Comparison of ENCODE assay signal across 11 cellular contexts in genomic region chr19:12773571-12773970, GRCh38. TPM values are rescaled to one million over a fixed set of nuclear protein-coding genes. Genes with fewer than 3 reads are reported as not detected.
DNase-seq lines count a peak whose midpoint lies in the region; ATAC-seq, FAIRE-seq and TF ChIP-seq lines count a peak whose summit lies in the region.
"Had no signal": no experiment of that assay in that cellular context is flagged by ENCODE, and none has a peak within 500 bp of the region (broad histone marks: within the 10 kb centered on the region; RNA-seq: fewer than 3 reads in every experiment).

No MANE protein-coding gene starts in this region.

- ATAC-seq in K562: no peak
- no peak for ATAC-seq in HG03457 (IDR thresholded peaks at IDR 0.05; ENCODE audit: unreplicated experiment)

- H3K36me3 Mint-ChIP-seq in activated CD4-positive, alpha-beta T cell treated with anti-CD3 and anti-CD28 coated beads, Interleukin-2, amount 10 ng/mL, durations not matched to agents 24 days and 14 days (ENCODE audit: low read depth): no peaks in the 10 kb centered on the region
- no peaks in the 10 kb centered on the region for H3K36me3 Mint-ChIP-seq in neural crest cell (ENCODE audit: low read depth)

- H3K36me3 ChIP-seq in Loucy (ENCODE audit: insufficient read depth, low read length) (no peaks in the 10 kb centered on the region), K562 (ENCODE audit: control insufficient read depth, insufficient read depth, low read length) (no peaks in the 10 kb centered on the region), tibial artery (peaks cover 0 to 21% (median 0%) of the 10 kb centered on the region in 3 donors)

- CTCF ChIA-PET in K562 (lab: Yijun Ruan, JAX; ENCODE audit: low intra/inter-chr PET ratio): interaction anchor here (0.6 kb wide), 1 partner anchor 163 kb away, joined by 5 read pairs; the partner anchor contains the start of gene ZNF490

- H3K9me1 ChIP-seq in K562 (ENCODE audit: control insufficient read depth, insufficient read depth, low read length): no peaks in the 10 kb centered on the region

- H3K27me3 ChIP-seq in Loucy (ENCODE audit: insufficient read depth, low read length, poor library complexity, severe bottlenecking) (no peaks in the 10 kb centered on the region), K562 (ENCODE audit: control insufficient read depth in 2 of 2, insufficient read depth in 2 of 2, low read length in 2 of 2) (no peaks in the 10 kb centered on the region), tibial artery (no peaks in the 10 kb centered on the region)

- H2AFZ ChIP-seq in Loucy (ENCODE audit: low read length) (no peak overlapping the region), K562 (ENCODE audit: low read depth, low read length) (no peak overlapping the region)

- H3K4me1 Mint-ChIP-seq in activated CD4-positive, alpha-beta T cell treated with anti-CD3 and anti-CD28 coated beads, Interleukin-2, amount 10 ng/mL, durations not matched to agents 24 days and 14 days: peaks cover 23% of the 10 kb centered on the region
- peaks cover 26% of the 10 kb centered on the region for H3K4me1 Mint-ChIP-seq in neural crest cell

- no peaks in the 10 kb centered on the region for H3K79me2 ChIP-seq in Loucy (ENCODE audit: insufficient read depth, low read length)
- peaks cover 6% of the 10 kb centered on the region; the same call in 1 of the 3 replicates for H3K79me2 ChIP-seq in K562 (ENCODE audit: control insufficient read depth, insufficient read depth, low read length)

- no peaks in the 10 kb centered on the region for H4K20me1 ChIP-seq in Loucy (ENCODE audit: insufficient read depth, low read length, poor library complexity, severe bottlenecking)
- no peaks in the 10 kb centered on the region for H4K20me1 ChIP-seq in K562 (replicated peaks; ENCODE audit: control insufficient read depth, insufficient read depth, low read length)

- peak overlapping the region; percentile 9 for H3K27ac Mint-ChIP-seq in activated CD4-positive, alpha-beta T cell treated with anti-CD3 and anti-CD28 coated beads, Interleukin-2, amount 10 ng/mL, durations not matched to agents 24 days and 14 days
- H3K27ac Mint-ChIP-seq in neural crest cell (ENCODE audit: unreplicated experiment): no peak overlapping the region

- peak; percentile 70 for DNase-seq in activated CD4-positive, alpha-beta T cell treated with anti-CD3 and anti-CD28 coated beads, Interleukin-2, amount 10 ng/mL, durations not matched to agents 24 days and 14 days
- no peak for DNase-seq in activated CD4-positive, alpha-beta T cell treated with anti-CD3 and anti-CD28 coated beads, Interleukin-2, amount 50 U/mL, for 4 hours
- no peak for DNase-seq in K562 (ENCODE audit: extremely low read depth in 1 of 4, low spot score in 3 of 4)
- DNase-seq in neural crest cell (ENCODE audit: low read depth, low spot score): no peak
- DNase-seq in tibial artery: no peak
- DNase-seq in Ammon's horn (ENCODE audit: low spot score): no peak
- DNase-seq: activated CD8-positive, alpha-beta memory T cell treated with anti-CD3 and anti-CD28 coated beads, Interleukin-2, amount 50 U/mL, for 48 hours; H7; NCI-H1436 treated with DMSO at 0.1 percent for 48 hours had no signal

- H3K9me3 ChIP-seq in Loucy (ENCODE audit: insufficient read depth, low read depth, low read length) (no peaks in the 10 kb centered on the region), K562 (replicated peaks; ENCODE audit: control insufficient read depth, insufficient read depth, low read depth, low read length) (no peaks in the 10 kb centered on the region), tibial artery (no peaks in the 10 kb centered on the region)

- H3K27ac ChIP-seq in K562 (ENCODE audit: extremely low read depth, low read depth, low read length) (no peak overlapping the region), tibial artery (peak overlapping the region in 1 of 2 donors; percentile 20)

- no peaks in the 10 kb centered on the region for H3K9me3 Mint-ChIP-seq in activated CD4-positive, alpha-beta T cell treated with anti-CD3 and anti-CD28 coated beads, Interleukin-2, amount 10 ng/mL, durations not matched to agents 24 days and 14 days
- H3K9me3 Mint-ChIP-seq in neural crest cell: no peaks in the 10 kb centered on the region

- TF ChIP-seq EP300 in K562 (IDR thresholded peaks at IDR 0.05; ENCODE audit: low read length): no peak

- H3K4me3 ChIP-seq in Loucy (ENCODE audit: low read length, poor library complexity, severe bottlenecking): no peak overlapping the region
- H3K4me3 ChIP-seq in K562: no peak overlapping the region
- H3K4me3 ChIP-seq in tibial artery: no peak overlapping the region

- POLR2A ChIA-PET in K562 (lab: Yijun Ruan, JAX): interaction anchor here (0.7 to 1.9 kb wide), 3 partner anchors 19 to 37 kb away, joined by 3 to 11 read pairs (median 5); partner anchors contain the start of genes GET3 and JUNB

- H3K9ac ChIP-seq in Loucy (ENCODE audit: low read depth, low read length, poor library complexity, severe bottlenecking): no peak overlapping the region
- H3K9ac ChIP-seq in K562 (ENCODE audit: insufficient read depth in 1 of 2, low read depth in 2 of 2, low read length in 2 of 2): peak overlapping the region in 1 of 2 experiments; percentile 15; a peak in 1 of 4 replicates

- H3K27me3 Mint-ChIP-seq in activated CD4-positive, alpha-beta T cell treated with anti-CD3 and anti-CD28 coated beads, Interleukin-2, amount 10 ng/mL, durations not matched to agents 24 days and 14 days: no peaks in the 10 kb centered on the region
- peaks cover 3% of the 10 kb centered on the region for H3K27me3 Mint-ChIP-seq in neural crest cell (ENCODE audit: low read depth)

- no peak for TF ChIP-seq RAD21 in K562 (CRISPR knock-in tag; conservative IDR thresholded peaks at IDR 0.05 in 1 of 2, IDR thresholded peaks at IDR 0.05 in 1 of 2)

- H3K4me2 ChIP-seq in Loucy (ENCODE audit: low read depth, low read length, poor library complexity, severe bottlenecking) (no peak overlapping the region), K562 (ENCODE audit: insufficient read depth, low read length) (no peak overlapping the region)

- no peak for TF ChIP-seq POLR2A in K562 (conservative IDR thresholded peaks at IDR 0.05)

- H3K4me1 ChIP-seq in Loucy (ENCODE audit: insufficient read depth, low read length, poor library complexity, severe bottlenecking): peaks cover 16% of the 10 kb centered on the region
- peaks cover 7 to 46% of the 10 kb centered on the region in 2 experiments; a peak in 4 of 5 replicates for H3K4me1 ChIP-seq in K562 (replicated peaks in 1 of 2; ENCODE audit: control insufficient read depth in 2 of 2, insufficient read depth in 2 of 2, low read length in 2 of 2)
- H3K4me1 ChIP-seq in tibial artery: peaks cover 0 to 38% (median 22%) of the 10 kb centered on the region in 4 donors

- in situ Hi-C loops in K562 (cut with MboI): no loop called here

- intact Hi-C loops in activated CD4-positive, alpha-beta T cell treated with anti-CD3 and anti-CD28 coated beads, Interleukin-2, amount 10 ng/mL, durations not matched to agents 24 days and 14 days (cut with micrococcal nuclease): no loop called here
- intact Hi-C loops in K562 (cut with micrococcal nuclease): no loop called here
- intact Hi-C loops in tibial artery (cut with DNase I; ENCODE audit: low total_unique reads): no loop called here

- no peaks in the 10 kb centered on the region for H3F3A ChIP-seq in Loucy (ENCODE audit: low read depth)

- H3K9me2 ChIP-seq in Loucy (replicated peaks; ENCODE audit: low read depth, low read length): no peaks in the 10 kb centered on the region

- FAIRE-seq in K562 (lab: Jason Lieb, UNC): peak; percentile 19

- peak; percentile 56 for TF ChIP-seq CTCF in Loucy (conservative IDR thresholded peaks at IDR 0.05; ENCODE audit: low read length)
- peak; percentile 18 to 43 (median 25); a peak in 2 of 6 replicates for TF ChIP-seq CTCF in K562 (IDR thresholded peaks at IDR 0.05 in 2 of 3, conservative IDR thresholded peaks at IDR 0.05 in 1 of 3; ENCODE audit: insufficient read depth in 2 of 3, low read depth in 1 of 3, low read length in 3 of 3)
- no peak for TF ChIP-seq CTCF in neural crest cell (conservative IDR thresholded peaks at IDR 0.05)
- TF ChIP-seq CTCF in tibial artery (IDR thresholded peaks at IDR 0.05): peak in 1 of 2 experiments; percentile 21

- BruUV-seq in K562 (replicated peaks; lab: Mats Ljungman, UMichigan): no TSS peak

- WGBS in K562 (ENCODE audit: insufficient coverage, low coverage, missing lambda C conversion rate): 79% methylated on average over 2 of the region's 2 CpGs

- peak overlapping the region; percentile 15 for H3K4me3 Mint-ChIP-seq in activated CD4-positive, alpha-beta T cell treated with anti-CD3 and anti-CD28 coated beads, Interleukin-2, amount 10 ng/mL, durations not matched to agents 24 days and 14 days
- peak overlapping the region; percentile 75 for H3K4me3 Mint-ChIP-seq in neural crest cell

RNA-seq across cellular contexts. Expression of gene HOOK2, which starts 1.8 kb away (rescaled TPM):
- 17.8 and 18.3 TPM in 2 replicates for total RNA-seq in activated CD4-positive, alpha-beta T cell treated with anti-CD3 and anti-CD28 coated beads, Interleukin-2, amount 10 ng/mL, durations not matched to agents 24 days and 14 days
- total RNA-seq in K562 (2011; cell fraction: chromatin; rRNA removed; ENCODE audit: low replicate concordance): 72.7 and 90.1 TPM in 2 replicates
- 32.6 and 41.0 TPM in 2 replicates for total RNA-seq in K562 (2011; cell fraction: nucleolus; rRNA removed)
- 39.9 and 41.2 TPM in 2 replicates for total RNA-seq in K562 (2011; cell fraction: nucleoplasm; rRNA removed)
- total RNA-seq in K562 (2014; rRNA removed) (15.0 and 15.2 TPM in 2 replicates), K562 (2014; rRNA removed; fragmentation: Illumina TruSeq; extraction: Trizol) (6.3 and 8.8 TPM in 2 replicates), K562 (2015; rRNA removed; fragmentation: Illumina TruSeq; extraction: Trizol) (6.6 and 8.7 TPM in 2 replicates), K562 (2021) (13.1 and 17.0 TPM in 2 replicates), neural crest cell (27.9 and 28.8 TPM in 2 replicates)
- polyA plus RNA-seq in K562 (2011; rRNA removed) (9.9 and 15.3 TPM in 2 replicates), K562 (2014; fragmentation: Illumina TruSeq; extraction: Trizol) (12.9 and 14.1 TPM in 2 replicates), K562 (2014; fragmentation: Nextera tagmentation; extraction: Ambion mirVana) (1 to 10 TPM; 1.3 to 1.5 TPM), K562 (2014; rRNA removed) (16.1 and 17.2 TPM in 2 replicates)
- 7.1 and 8.6 TPM in 2 replicates for polyA plus RNA-seq in K562 (2011; cell fraction: cytosol; rRNA removed)
- polyA plus RNA-seq in K562 (2011; cell fraction: nucleus; rRNA removed): 62.2 and 67.4 TPM in 2 replicates
- 14.8 and 27.9 TPM in 2 replicates for polyA plus RNA-seq in K562 (2012)
- polyA minus RNA-seq in K562 (2011; rRNA and poly(A)+ RNA removed): 8.0 and 8.6 TPM in 2 replicates
- 1.9 and 3.3 TPM in 2 replicates for polyA minus RNA-seq in K562 (2011; cell fraction: cytosol; rRNA and poly(A)+ RNA removed)
- polyA minus RNA-seq in K562 (2011; cell fraction: nucleus; rRNA and poly(A)+ RNA removed): 16.7 and 17.0 TPM in 2 replicates

RNA-seq across cellular contexts. Expression of gene JUNB, which starts 17.7 kb away (rescaled TPM):
- 302 and 310 TPM in 2 replicates for total RNA-seq in activated CD4-positive, alpha-beta T cell treated with anti-CD3 and anti-CD28 coated beads, Interleukin-2, amount 10 ng/mL, durations not matched to agents 24 days and 14 days
- 8.5 and 33.0 TPM in 2 replicates for total RNA-seq in K562 (2011; cell fraction: chromatin; rRNA removed; ENCODE audit: low replicate concordance)
- 64.4 and 66.6 TPM in 2 replicates for total RNA-seq in K562 (2011; cell fraction: nucleolus; rRNA removed)
- total RNA-seq in K562 (2011; cell fraction: nucleoplasm; rRNA removed): 24.6 and 29.1 TPM in 2 replicates
- 74.7 and 94.7 TPM in 2 replicates for total RNA-seq in K562 (2014; rRNA removed)
- 1.7 and 1.9 TPM in 2 replicates for total RNA-seq in K562 (2014; rRNA removed; fragmentation: Illumina TruSeq; extraction: Trizol)
- total RNA-seq in K562 (2015; rRNA removed; fragmentation: Illumina TruSeq; extraction: Trizol): 13.1 and 15.6 TPM in 2 replicates
- 61.7 and 73.9 TPM in 2 replicates for total RNA-seq in K562 (2021)
- 15.9 and 19.8 TPM in 2 replicates for polyA plus RNA-seq in K562 (2011; rRNA removed)
- 26.0 and 124 TPM in 2 replicates for polyA plus RNA-seq in K562 (2011; cell fraction: cytosol; rRNA removed)
- polyA plus RNA-seq in K562 (2011; cell fraction: nucleus; rRNA removed): 37.6 and 107 TPM in 2 replicates
- polyA plus RNA-seq in K562 (2012): 33.9 and 59.6 TPM in 2 replicates
- 4.4 and 19.9 TPM in 2 replicates for polyA plus RNA-seq in K562 (2014; fragmentation: Illumina TruSeq; extraction: Trizol)
- under 1 TPM; 0.23 to 0.56 TPM for polyA plus RNA-seq in K562 (2014; fragmentation: Nextera tagmentation; extraction: Ambion mirVana)
- polyA plus RNA-seq in K562 (2014; rRNA removed): 88.1 and 89.6 TPM in 2 replicates
- polyA minus RNA-seq in K562 (2011; rRNA and poly(A)+ RNA removed): 2.7 and 3.9 TPM in 2 replicates
- 23.1 and 26.1 TPM in 2 replicates for polyA minus RNA-seq in K562 (2011; cell fraction: cytosol; rRNA and poly(A)+ RNA removed)
- 31.7 and 39.2 TPM in 2 replicates for polyA minus RNA-seq in K562 (2011; cell fraction: nucleus; rRNA and poly(A)+ RNA removed)
- 9.3 and 9.6 TPM in 2 replicates for total RNA-seq in neural crest cell

RNA-seq across cellular contexts. Expression of gene BEST2, which starts 22.0 kb away (rescaled TPM):
- not detected in 2 replicates for total RNA-seq in activated CD4-positive, alpha-beta T cell treated with anti-CD3 and anti-CD28 coated beads, Interleukin-2, amount 10 ng/mL, durations not matched to agents 24 days and 14 days
- not detected in 2 replicates for total RNA-seq in K562 (2011; cell fraction: chromatin; rRNA removed; ENCODE audit: low replicate concordance)
- 0.33 TPM in 1 of 2 replicates, not detected in the other for total RNA-seq in K562 (2011; cell fraction: nucleolus; rRNA removed)
- not detected in 2 replicates for total RNA-seq in K562 (2011; cell fraction: nucleoplasm; rRNA removed)
- total RNA-seq in K562 (2014; rRNA removed) (not detected in 2 replicates), K562 (2014; rRNA removed; fragmentation: Illumina TruSeq; extraction: Trizol) (not detected in 2 replicates), K562 (2015; rRNA removed; fragmentation: Illumina TruSeq; extraction: Trizol) (not detected in 2 replicates), K562 (2021) (not detected in 2 replicates), neural crest cell (not detected in 2 replicates)
- polyA plus RNA-seq in K562 (2011; rRNA removed) (not detected in 2 replicates), K562 (2014; fragmentation: Illumina TruSeq; extraction: Trizol) (not detected in 2 replicates), K562 (2014; fragmentation: Nextera tagmentation; extraction: Ambion mirVana) (not detected), K562 (2014; rRNA removed) (not detected in 2 replicates)
- polyA plus RNA-seq in K562 (2011; cell fraction: cytosol; rRNA removed): 0.04 TPM in 1 of 2 replicates, not detected in the other
- not detected in 2 replicates for polyA plus RNA-seq in K562 (2011; cell fraction: nucleus; rRNA removed)
- not detected in 2 replicates for polyA plus RNA-seq in K562 (2012)
- not detected in 2 replicates for polyA minus RNA-seq in K562 (2011; rRNA and poly(A)+ RNA removed)
- polyA minus RNA-seq in K562 (2011; cell fraction: cytosol; rRNA and poly(A)+ RNA removed): not detected in 2 replicates
- polyA minus RNA-seq in K562 (2011; cell fraction: nucleus; rRNA and poly(A)+ RNA removed): not detected in 2 replicates

RNA-seq across cellular contexts. Expression of gene PRDX2, which starts 28.0 kb away (rescaled TPM):
- total RNA-seq in activated CD4-positive, alpha-beta T cell treated with anti-CD3 and anti-CD28 coated beads, Interleukin-2, amount 10 ng/mL, durations not matched to agents 24 days and 14 days: 277 and 294 TPM in 2 replicates
- 60.0 and 151 TPM in 2 replicates for total RNA-seq in K562 (2011; cell fraction: chromatin; rRNA removed; ENCODE audit: low replicate concordance)
- total RNA-seq in K562 (2011; cell fraction: nucleolus; rRNA removed): 145 and 159 TPM in 2 replicates
- 97.9 and 99.4 TPM in 2 replicates for total RNA-seq in K562 (2011; cell fraction: nucleoplasm; rRNA removed)
- total RNA-seq in K562 (2014; rRNA removed) (416 and 546 TPM in 2 replicates), K562 (2014; rRNA removed; fragmentation: Illumina TruSeq; extraction: Trizol) (152 and 249 TPM in 2 replicates), K562 (2015; rRNA removed; fragmentation: Illumina TruSeq; extraction: Trizol) (343 and 347 TPM in 2 replicates), K562 (2021) (415 and 416 TPM in 2 replicates), neural crest cell (651 and 672 TPM in 2 replicates)
- polyA plus RNA-seq in K562 (2011; rRNA removed) (206 and 256 TPM in 2 replicates), K562 (2014; fragmentation: Illumina TruSeq; extraction: Trizol) (650 and 698 TPM in 2 replicates), K562 (2014; fragmentation: Nextera tagmentation; extraction: Ambion mirVana) (1,000 to 10,000 TPM in 1 of 2 experiments, 100 to 1,000 TPM in 1; 938 to 1,183 TPM), K562 (2014; rRNA removed) (280 and 401 TPM in 2 replicates)
- polyA plus RNA-seq in K562 (2011; cell fraction: cytosol; rRNA removed): 525 and 683 TPM in 2 replicates
- 194 and 225 TPM in 2 replicates for polyA plus RNA-seq in K562 (2011; cell fraction: nucleus; rRNA removed)
- polyA plus RNA-seq in K562 (2012): 497 and 514 TPM in 2 replicates
- 113 and 153 TPM in 2 replicates for polyA minus RNA-seq in K562 (2011; rRNA and poly(A)+ RNA removed)
- polyA minus RNA-seq in K562 (2011; cell fraction: cytosol; rRNA and poly(A)+ RNA removed): 241 TPM in 2 replicates
- 31.6 and 53.0 TPM in 2 replicates for polyA minus RNA-seq in K562 (2011; cell fraction: nucleus; rRNA and poly(A)+ RNA removed)

RNA-seq across cellular contexts. Expression of gene THSD8, which starts 28.3 kb away (rescaled TPM):
- total RNA-seq in activated CD4-positive, alpha-beta T cell treated with anti-CD3 and anti-CD28 coated beads, Interleukin-2, amount 10 ng/mL, durations not matched to agents 24 days and 14 days: 26.8 and 32.7 TPM in 2 replicates
- not detected in 2 replicates for total RNA-seq in K562 (2011; cell fraction: chromatin; rRNA removed; ENCODE audit: low replicate concordance)
- not detected in 2 replicates for total RNA-seq in K562 (2011; cell fraction: nucleolus; rRNA removed)
- not detected in 2 replicates for total RNA-seq in K562 (2011; cell fraction: nucleoplasm; rRNA removed)
- 0.37 TPM in 1 of 2 replicates, not detected in the other for total RNA-seq in K562 (2014; rRNA removed)
- 16.2 and 27.6 TPM in 2 replicates for total RNA-seq in K562 (2014; rRNA removed; fragmentation: Illumina TruSeq; extraction: Trizol)
- total RNA-seq in K562 (2015; rRNA removed; fragmentation: Illumina TruSeq; extraction: Trizol): 8.4 TPM in 1 of 2 replicates, not detected in the other
- total RNA-seq in K562 (2021): 42.4 and 49.3 TPM in 2 replicates
- polyA plus RNA-seq in K562 (2011; rRNA removed): 11.9 and 13.4 TPM in 2 replicates
- 4.1 TPM in 1 of 2 replicates, not detected in the other for polyA plus RNA-seq in K562 (2011; cell fraction: cytosol; rRNA removed)
- 3.7 and 3.9 TPM in 2 replicates for polyA plus RNA-seq in K562 (2011; cell fraction: nucleus; rRNA removed)
- 43.9 and 89.6 TPM in 2 replicates for polyA plus RNA-seq in K562 (2012)
- polyA plus RNA-seq in K562 (2014; fragmentation: Illumina TruSeq; extraction: Trizol): 3.5 and 28.6 TPM in 2 replicates
- polyA plus RNA-seq in K562 (2014; fragmentation: Nextera tagmentation; extraction: Ambion mirVana): 10 to 100 TPM; 13.2 to 19.9 TPM
- polyA plus RNA-seq in K562 (2014; rRNA removed): not detected in 2 replicates
- 10.0 and 14.0 TPM in 2 replicates for polyA minus RNA-seq in K562 (2011; rRNA and poly(A)+ RNA removed)
- polyA minus RNA-seq in K562 (2011; cell fraction: cytosol; rRNA and poly(A)+ RNA removed): not detected in 2 replicates
- not detected in 2 replicates for polyA minus RNA-seq in K562 (2011; cell fraction: nucleus; rRNA and poly(A)+ RNA removed)
- total RNA-seq in neural crest cell: 34.7 and 49.1 TPM in 2 replicates
- total RNA-seq: H7 had no signal
